13 cellular contexts compared by ENCODE assay signal in the genomic region with DNA sequence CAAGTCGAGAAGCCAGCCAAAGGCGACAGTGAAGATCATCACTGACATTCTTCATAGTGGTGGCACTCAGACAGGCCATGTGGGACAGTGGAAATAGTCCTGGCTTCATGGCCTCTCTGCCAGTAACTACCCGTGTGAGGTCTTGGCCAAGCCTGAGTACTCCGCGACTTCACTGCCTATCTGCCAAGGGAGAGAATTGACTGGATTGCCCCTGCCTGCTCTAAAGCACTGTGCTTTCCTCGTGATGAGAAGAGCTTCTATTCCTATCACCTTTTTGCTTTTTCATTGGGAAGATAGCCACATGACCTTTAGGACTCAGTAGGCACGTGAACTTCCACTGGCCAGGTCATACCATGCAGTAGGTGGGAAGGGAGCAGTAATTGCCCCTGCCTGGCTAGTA.
DNase-seq lines count a peak whose midpoint lies in the region; ATAC-seq and TF ChIP-seq lines count a peak whose summit lies in the region.
"Had no signal": no experiment of that assay in that cellular context is flagged by ENCODE, and none has a peak within 500 bp of the region (broad histone marks: within the 10 kb centered on the region; RNA-seq: fewer than 3 reads in every experiment).

No MANE protein-coding gene starts in this region.

- CTCF ChIA-PET in activated B cell treated with CpG ODN at 0.5 μM for 24 hours (lab: Charles Lee), result interaction anchor here (1.0 kb wide), 1 partner anchor 62 kb away, joined by 3 read pairs; no protein-coding TSS in a partner anchor

- ATAC-seq in Right ventricle myocardium superior (ENCODE audit: poor library complexity) (peak; percentile 82), activated B cell treated with CpG ODN at 0.5 μM for 24 hours (ENCODE audit: low read depth) (no peak)

- H3K27ac ChIP-seq in right atrium auricular region, result no peak overlapping the region

- H3K9me3 ChIP-seq in right atrium auricular region, result no peaks in the 10 kb centered on the region
- H3K9me3 ChIP-seq: BE2C had no signal

- peaks cover 11% of the 10 kb centered on the region for H3K27me3 Mint-ChIP-seq in activated B cell treated with CpG ODN at 0.5 μM for 24 hours
- H3K27me3 Mint-ChIP-seq in immature natural killer cell (ENCODE audit: low read depth in 3 of 3), result no peaks in the 10 kb centered on the region

- H3K4me1 Mint-ChIP-seq in activated B cell treated with CpG ODN at 0.5 μM for 24 hours (peaks cover 30% of the 10 kb centered on the region), immature natural killer cell (peaks cover 99 to 100% of the 10 kb centered on the region in 2 donors)

- H3K4me3 Mint-ChIP-seq in activated B cell treated with CpG ODN at 0.5 μM for 24 hours (no peak overlapping the region), immature natural killer cell (peak overlapping the region; percentile 65 to 78 (median 70))
- H3K4me3 Mint-ChIP-seq: activated CD4-positive, alpha-beta T cell treated with anti-CD3 and anti-CD28 coated beads for 36 hours had no signal

- intact Hi-C loops in Right ventricle myocardium superior (cut with DNase I) (no loop called here), activated B cell treated with CpG ODN at 0.5 μM for 24 hours (cut with micrococcal nuclease) (loop anchor here (5.0 kb wide), 1 partner anchor 171 kb away; a partner anchor contains a TSS)

- DNase-seq in Right ventricle myocardium superior, result no peak
- no peak for DNase-seq in right atrium auricular region (ENCODE audit: low spot score)
- no peak for DNase-seq in activated B cell treated with CpG ODN at 0.5 μM for 24 hours
- DNase-seq in immature natural killer cell, result no peak
- DNase-seq in hypothalamus (lab: John Stamatoyannopoulos, UW), result no peak
- no peak for DNase-seq in SHP77 (lab: John Stamatoyannopoulos, UW)
- DNase-seq in H4 (ENCODE audit: low spot score), result no peak
- no peak for DNase-seq in COLO668 (lab: John Stamatoyannopoulos, UW; ENCODE audit: unreplicated experiment)
- DNase-seq: BE2C, NCI-H1436, NCI-H345, small intestine had no signal

- POLR2A ChIA-PET in activated B cell treated with CpG ODN at 0.5 μM for 24 hours (lab: Charles Lee), result no interaction called here

- peaks cover 0 to 16% of the 10 kb centered on the region in 2 donors for H3K4me1 ChIP-seq in right atrium auricular region

- no peak overlapping the region for H3K4me3 ChIP-seq in right atrium auricular region

- H3K27ac Mint-ChIP-seq in activated B cell treated with CpG ODN at 0.5 μM for 24 hours, result peak overlapping the region; percentile 57
- peak overlapping the region; percentile 65 to 94 (median 85) for H3K27ac Mint-ChIP-seq in immature natural killer cell
- H3K27ac Mint-ChIP-seq: activated CD4-positive, alpha-beta T cell treated with anti-CD3 and anti-CD28 coated beads for 36 hours had no signal

- no peak for TF ChIP-seq CTCF in right atrium auricular region (IDR thresholded peaks at IDR 0.05)
- TF ChIP-seq CTCF in activated B cell treated with CpG ODN at 0.5 μM for 24 hours (IDR thresholded peaks at IDR 0.05), result no peak

- H3K36me3 ChIP-seq in right atrium auricular region, result no peaks in the 10 kb centered on the region
- H3K36me3 ChIP-seq: BE2C had no signal

- H3K36me3 Mint-ChIP-seq in activated B cell treated with CpG ODN at 0.5 μM for 24 hours (ENCODE audit: low read depth) (no peaks in the 10 kb centered on the region), immature natural killer cell (peaks cover 0 to 11% (median 0%) of the 10 kb centered on the region in 3 donors)

- no peaks in the 10 kb centered on the region for H3K27me3 ChIP-seq in right atrium auricular region
- H3K27me3 ChIP-seq: BE2C had no signal

- H3K9me3 Mint-ChIP-seq in activated B cell treated with CpG ODN at 0.5 μM for 24 hours (no peaks in the 10 kb centered on the region), immature natural killer cell (no peaks in the 10 kb centered on the region)
